8 cellular contexts compared by ENCODE assay signal in the genomic region with DNA sequence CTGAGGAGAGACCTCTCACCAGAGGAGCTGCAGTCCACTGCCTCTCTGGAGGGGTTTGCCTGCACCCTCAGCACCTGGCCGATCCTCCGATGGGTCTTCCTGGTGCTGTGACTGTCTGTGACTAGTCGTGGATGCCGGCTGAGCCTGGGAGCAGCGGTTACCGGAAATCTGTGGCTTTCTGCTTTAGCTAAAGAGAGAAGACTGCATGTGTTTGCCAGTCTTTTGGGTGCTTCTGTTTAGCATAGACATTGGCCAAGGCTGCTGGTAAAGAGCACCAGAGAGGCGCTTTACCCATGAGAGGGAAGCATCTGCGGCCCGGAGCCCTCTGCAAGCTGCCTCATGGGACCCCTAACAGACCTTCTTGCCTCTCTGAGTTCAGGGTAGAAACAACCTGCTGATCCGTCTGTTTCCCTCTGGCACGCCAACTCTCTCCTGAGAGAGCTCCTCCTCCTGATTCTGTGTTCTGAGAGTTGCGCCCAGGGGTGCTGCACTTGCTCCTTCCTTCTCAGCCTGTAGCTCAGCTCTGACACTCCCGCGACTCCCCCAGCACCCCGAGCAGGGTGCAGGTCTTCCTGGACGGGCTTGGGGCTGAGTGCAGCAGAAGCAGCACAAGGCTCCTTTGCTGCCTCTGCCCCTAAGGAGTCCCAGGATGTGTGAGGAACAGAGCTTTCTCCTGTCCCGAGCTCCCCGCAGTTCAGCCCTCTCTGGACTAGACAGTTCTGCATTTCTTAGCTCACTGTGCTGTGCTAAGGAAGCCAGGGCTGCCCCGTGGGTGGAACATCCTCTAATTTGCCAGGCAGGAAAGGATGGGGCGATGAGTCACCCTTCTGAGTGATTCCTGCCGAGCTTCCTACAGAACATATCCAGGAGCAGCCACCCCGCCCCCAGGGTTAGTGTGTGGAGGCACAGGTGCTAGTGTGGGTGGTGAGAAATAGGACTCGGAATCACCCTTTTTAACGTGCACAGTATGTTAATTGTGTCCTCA.
DNase-seq lines count a peak whose midpoint lies in the region; ATAC-seq and TF ChIP-seq lines count a peak whose summit lies in the region.

No MANE protein-coding gene starts in this region.

- H3K4me3 ChIP-seq in PC-9 (peak overlapping the region; percentile 51), body of pancreas (no peak overlapping the region)

- H3K4me2 ChIP-seq in PC-9: peak overlapping the region; percentile 85

- POLR2A ChIA-PET in PC-9 (lab: Charles Lee; ENCODE audit: unreplicated experiment): interaction anchor here (0.7 kb wide), 1 partner anchor 165 kb away, joined by 4 read pairs; no protein-coding TSS in a partner anchor

- no peaks in the 10 kb centered on the region for H4K20me1 ChIP-seq in PC-9 (ENCODE audit: insufficient read depth)

- H3K9me3 ChIP-seq in PC-9 (ENCODE audit: insufficient read depth, low read depth): no peaks in the 10 kb centered on the region
- no peaks in the 10 kb centered on the region for H3K9me3 ChIP-seq in body of pancreas

- H3K36me3 Mint-ChIP-seq in stimulated activated naive B cell treated with anti-CD40 and anti-IgM and Interleukin-4, amounts not matched to agents 10 μg/mL and 1 μg/mL and 100 μg/mL, for 72 hours: no peaks in the 10 kb centered on the region

- peaks cover 34 to 62% of the 10 kb centered on the region in 2 donors for H3K4me1 Mint-ChIP-seq in stimulated activated naive B cell treated with anti-CD40 and anti-IgM and Interleukin-4, amounts not matched to agents 10 μg/mL and 1 μg/mL and 100 μg/mL, for 72 hours

- H3K9me2 ChIP-seq in PC-9 (ENCODE audit: insufficient read depth): no peaks in the 10 kb centered on the region

- peak overlapping the region; percentile 76 to 89 for H3K4me3 Mint-ChIP-seq in stimulated activated naive B cell treated with anti-CD40 and anti-IgM and Interleukin-4, amounts not matched to agents 10 μg/mL and 1 μg/mL and 100 μg/mL, for 72 hours

- peak overlapping the region; percentile 46 for H3K27ac ChIP-seq in PC-9
- H3K27ac ChIP-seq in body of pancreas: peak overlapping the region in 2 of 4 donors; percentile 35 to 50

- DNase-seq in GM04504 (ENCODE audit: low read depth) (peak; percentile 79), PC-9 (peak; percentile 79 to 81), body of pancreas (peak; percentile 33 to 68 (median 42)), islet precursor cell (peak; percentile 98), NCI-H1105 treated with DMSO at 0.1 percent for 48 hours (lab: John Stamatoyannopoulos, UW) (no peak), SIG-M5 (lab: John Stamatoyannopoulos, UW) (no peak)
- DNase-seq in stimulated activated naive B cell treated with anti-CD40 and anti-IgM and Interleukin-4, amounts not matched to agents 10 μg/mL and 1 μg/mL and 100 μg/mL, for 72 hours: peak; percentile 8

- 0 out of 2 replicates have a peak, but pooled peaks cover 17% of the 10 kb centered on the region for H3K79me2 ChIP-seq in PC-9 (ENCODE audit: low read depth)

- H3K27me3 ChIP-seq in PC-9 (ENCODE audit: insufficient read depth, low read depth): no peaks in the 10 kb centered on the region
- no peaks in the 10 kb centered on the region for H3K27me3 ChIP-seq in body of pancreas

- ATAC-seq in HG02763 (IDR thresholded peaks at IDR 0.05; ENCODE audit: unreplicated experiment): peak; percentile 58
- peak; percentile 68 for ATAC-seq in body of pancreas
- ATAC-seq in stimulated activated naive B cell treated with anti-CD40 and anti-IgM and Interleukin-4, amounts not matched to agents 10 μg/mL and 1 μg/mL and 100 μg/mL, for 72 hours (replicated peaks): peak; percentile 64 to 73

- peaks cover 36% of the 10 kb centered on the region for H3K4me1 ChIP-seq in PC-9 (replicated peaks; ENCODE audit: insufficient read depth)
- H3K4me1 ChIP-seq in body of pancreas: no peaks in the 10 kb centered on the region

- CTCF ChIA-PET in PC-9 (lab: Charles Lee): interaction anchor here (0.7 to 0.9 kb wide), 2 partner anchors 92 to 119 kb away, joined by 3 to 5 read pairs; no protein-coding TSS in a partner anchor

- no peak for TF ChIP-seq CTCF in PC-9 (conservative IDR thresholded peaks at IDR 0.05)
- TF ChIP-seq CTCF in body of pancreas (IDR thresholded peaks at IDR 0.05): no peak

- H3K36me3 ChIP-seq in PC-9 (ENCODE audit: low read depth) (no peaks in the 10 kb centered on the region), body of pancreas (replicated peaks in 1 of 2; ENCODE audit: insufficient read depth in 1 of 2, low read depth in 2 of 2) (no peaks in the 10 kb centered on the region)

- TF ChIP-seq POLR2A in body of pancreas (IDR thresholded peaks at IDR 0.05): peak in 2 of 3 donors; percentile 24 to 30

- H3K27me3 Mint-ChIP-seq in stimulated activated naive B cell treated with anti-CD40 and anti-IgM and Interleukin-4, amounts not matched to agents 10 μg/mL and 1 μg/mL and 100 μg/mL, for 72 hours: peaks cover 12% of the 10 kb centered on the region in 2 donors

- intact Hi-C loops in PC-9 (cut with micrococcal nuclease; ENCODE audit: unreplicated experiment) (loop anchor here (5.0 kb wide), 1 partner anchor 120 kb away; no protein-coding TSS in a partner anchor), body of pancreas (cut with DNase I) (no loop called here)

- WGBS in body of pancreas, 2 donors: 44 to 48% methylated on average over 10 to 24 of the region's 24 CpGs

- H3K27ac Mint-ChIP-seq in stimulated activated naive B cell treated with anti-CD40 and anti-IgM and Interleukin-4, amounts not matched to agents 10 μg/mL and 1 μg/mL and 100 μg/mL, for 72 hours: peak overlapping the region; percentile 68

- H2AFZ ChIP-seq in PC-9: peak overlapping the region; percentile 17; the same call in 1 of the 2 replicates

- no peaks in the 10 kb centered on the region for H3K9me3 Mint-ChIP-seq in stimulated activated naive B cell treated with anti-CD40 and anti-IgM and Interleukin-4, amounts not matched to agents 10 μg/mL and 1 μg/mL and 100 μg/mL, for 72 hours

- no TSS peak for BruUV-seq in PC-9 (replicated peaks; lab: Mats Ljungman, UMichigan)

- peaks cover 19% of the 10 kb centered on the region for H3F3A ChIP-seq in PC-9 (ENCODE audit: insufficient read depth, low read depth)

Comparison
In these comparisons a context has a peak if more than half of its experiments do, and no peak if none do; other contexts are left out.
1. DNase-seq: peak in GM04504 (single experiment), PC-9 (2 of 2), body of pancreas (4 of 4), islet precursor cell (single experiment) and stimulated activated naive B cell treated with anti-CD40 and anti-IgM and Interleukin-4, amounts not matched to agents 10 μg/mL and 1 μg/mL and 100 μg/mL, for 72 hours (single experiment); none in NCI-H1105 treated with DMSO at 0.1 percent for 48 hours (single experiment) and SIG-M5 (single experiment).
2. Peak in every context shown above with its lines, with median percentiles within 50 percentile points of each other: ATAC-seq.